1 cellular context compared by ENCODE assay signal in the genomic region with DNA sequence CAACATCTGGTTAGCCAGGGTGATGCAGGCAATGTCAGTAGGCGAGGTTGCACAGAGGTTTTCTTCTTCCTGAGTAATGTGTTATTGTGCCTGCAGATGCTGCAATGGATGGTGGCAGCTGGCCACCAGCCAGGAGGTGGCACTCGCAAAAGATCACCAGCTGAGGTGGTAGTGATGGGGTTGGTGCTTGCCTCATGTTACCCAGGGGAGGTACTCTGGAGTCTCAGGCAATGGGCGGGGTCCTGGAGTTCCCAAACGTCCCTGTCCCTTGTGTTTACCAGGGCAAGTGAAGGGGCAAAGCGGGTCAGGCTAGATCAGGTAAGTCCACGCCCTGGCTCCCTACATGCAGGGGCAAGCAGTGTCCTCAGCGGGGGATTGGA.
TF ChIP-seq lines count a peak whose summit lies in the region.

No MANE protein-coding gene starts in this region.

TF ChIP-seq in Ishikawa, 13 proteins besides CTCF, POLR2A, EP300 and RAD21 (continued from another document):
- TF ChIP-seq, protein P1, sequence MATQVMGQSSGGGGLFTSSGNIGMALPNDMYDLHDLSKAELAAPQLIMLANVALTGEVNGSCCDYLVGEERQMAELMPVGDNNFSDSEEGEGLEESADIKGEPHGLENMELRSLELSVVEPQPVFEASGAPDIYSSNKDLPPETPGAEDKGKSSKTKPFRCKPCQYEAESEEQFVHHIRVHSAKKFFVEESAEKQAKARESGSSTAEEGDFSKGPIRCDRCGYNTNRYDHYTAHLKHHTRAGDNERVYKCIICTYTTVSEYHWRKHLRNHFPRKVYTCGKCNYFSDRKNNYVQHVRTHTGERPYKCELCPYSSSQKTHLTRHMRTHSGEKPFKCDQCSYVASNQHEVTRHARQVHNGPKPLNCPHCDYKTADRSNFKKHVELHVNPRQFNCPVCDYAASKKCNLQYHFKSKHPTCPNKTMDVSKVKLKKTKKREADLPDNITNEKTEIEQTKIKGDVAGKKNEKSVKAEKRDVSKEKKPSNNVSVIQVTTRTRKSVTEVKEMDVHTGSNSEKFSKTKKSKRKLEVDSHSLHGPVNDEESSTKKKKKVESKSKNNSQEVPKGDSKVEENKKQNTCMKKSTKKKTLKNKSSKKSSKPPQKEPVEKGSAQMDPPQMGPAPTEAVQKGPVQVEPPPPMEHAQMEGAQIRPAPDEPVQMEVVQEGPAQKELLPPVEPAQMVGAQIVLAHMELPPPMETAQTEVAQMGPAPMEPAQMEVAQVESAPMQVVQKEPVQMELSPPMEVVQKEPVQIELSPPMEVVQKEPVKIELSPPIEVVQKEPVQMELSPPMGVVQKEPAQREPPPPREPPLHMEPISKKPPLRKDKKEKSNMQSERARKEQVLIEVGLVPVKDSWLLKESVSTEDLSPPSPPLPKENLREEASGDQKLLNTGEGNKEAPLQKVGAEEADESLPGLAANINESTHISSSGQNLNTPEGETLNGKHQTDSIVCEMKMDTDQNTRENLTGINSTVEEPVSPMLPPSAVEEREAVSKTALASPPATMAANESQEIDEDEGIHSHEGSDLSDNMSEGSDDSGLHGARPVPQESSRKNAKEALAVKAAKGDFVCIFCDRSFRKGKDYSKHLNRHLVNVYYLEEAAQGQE (IDR thresholded peaks at IDR 0.05; ENCODE audit: low read depth), result no peak
